Comparison of ENCODE assay signal across 1 cellular context in the genomic region with DNA sequence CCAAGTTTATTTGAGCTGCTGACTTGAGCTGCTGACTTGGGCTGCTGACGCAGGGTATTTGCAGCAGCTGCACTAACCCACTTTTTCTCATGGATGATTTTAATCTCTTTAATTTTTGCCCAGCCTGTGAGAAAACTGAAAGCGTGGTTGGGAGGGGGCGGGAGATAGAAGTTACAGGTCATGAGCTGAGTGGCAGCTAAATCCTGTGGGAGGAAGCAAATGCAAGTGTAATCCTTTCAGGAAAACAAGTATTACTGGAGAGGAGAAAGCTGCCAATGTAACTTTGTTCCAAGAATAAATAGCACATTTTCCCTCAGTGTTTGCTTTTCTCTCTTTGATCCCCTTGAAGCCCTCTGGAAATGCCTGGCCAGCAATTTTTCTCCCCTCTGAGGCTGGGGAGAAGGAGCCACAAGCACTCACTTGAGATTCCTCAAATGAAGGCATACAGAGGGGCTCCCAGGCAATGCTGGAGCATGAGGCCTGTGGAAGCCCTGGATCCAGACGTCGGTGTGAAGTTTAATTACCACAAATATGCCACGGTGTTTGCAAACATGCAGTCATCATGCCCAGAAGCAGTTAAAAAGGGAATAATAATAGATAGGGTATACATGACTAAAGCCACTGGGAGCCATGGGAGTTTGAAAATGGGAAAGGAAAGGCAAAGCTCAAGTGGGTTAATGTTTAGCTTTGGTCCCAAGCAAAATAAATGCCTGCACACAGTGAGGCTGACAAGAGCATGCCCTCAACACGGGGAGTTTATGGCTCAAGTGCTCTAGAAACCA.
TF ChIP-seq lines count a peak whose summit lies in the region.

No MANE protein-coding gene starts in this region.

TF ChIP-seq in HepG2, 621 proteins besides CTCF, POLR2A, EP300 and RAD21 (continued from another document and continues in another):
- TF ChIP-seq, protein P1, sequence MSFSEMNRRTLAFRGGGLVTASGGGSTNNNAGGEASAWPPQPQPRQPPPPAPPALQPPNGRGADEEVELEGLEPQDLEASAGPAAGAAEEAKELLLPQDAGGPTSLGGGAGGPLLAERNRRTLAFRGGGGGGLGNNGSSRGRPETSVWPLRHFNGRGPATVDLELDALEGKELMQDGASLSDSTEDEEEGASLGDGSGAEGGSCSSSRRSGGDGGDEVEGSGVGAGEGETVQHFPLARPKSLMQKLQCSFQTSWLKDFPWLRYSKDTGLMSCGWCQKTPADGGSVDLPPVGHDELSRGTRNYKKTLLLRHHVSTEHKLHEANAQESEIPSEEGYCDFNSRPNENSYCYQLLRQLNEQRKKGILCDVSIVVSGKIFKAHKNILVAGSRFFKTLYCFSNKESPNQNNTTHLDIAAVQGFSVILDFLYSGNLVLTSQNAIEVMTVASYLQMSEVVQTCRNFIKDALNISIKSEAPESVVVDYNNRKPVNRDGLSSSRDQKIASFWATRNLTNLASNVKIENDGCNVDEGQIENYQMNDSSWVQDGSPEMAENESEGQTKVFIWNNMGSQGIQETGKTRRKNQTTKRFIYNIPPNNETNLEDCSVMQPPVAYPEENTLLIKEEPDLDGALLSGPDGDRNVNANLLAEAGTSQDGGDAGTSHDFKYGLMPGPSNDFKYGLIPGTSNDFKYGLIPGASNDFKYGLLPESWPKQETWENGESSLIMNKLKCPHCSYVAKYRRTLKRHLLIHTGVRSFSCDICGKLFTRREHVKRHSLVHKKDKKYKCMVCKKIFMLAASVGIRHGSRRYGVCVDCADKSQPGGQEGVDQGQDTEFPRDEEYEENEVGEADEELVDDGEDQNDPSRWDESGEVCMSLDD (CRISPR knock-in tag; IDR thresholded peaks at IDR 0.05; ENCODE audit: borderline replicate concordance), result 0 out of 2 replicates have a peak, but pooled peaks have one; percentile 31
- TF ChIP-seq NKX3-1 (CRISPR knock-in tag; IDR thresholded peaks at IDR 0.05) (peak; percentile 50; the same call in 1 of the 2 replicates), ZNF761 (CRISPR knock-in tag; conservative IDR thresholded peaks at IDR 0.05) (peak; percentile 34; the same call in 1 of the 2 replicates), MTA1 (CRISPR knock-in tag; IDR thresholded peaks at IDR 0.05; ENCODE audit: borderline replicate concordance) (no peak), ZNF720 (CRISPR knock-in tag; IDR thresholded peaks at IDR 0.05) (no peak), SMYD3 (CRISPR knock-in tag; IDR thresholded peaks at IDR 0.05) (no peak), FOSL2 (CRISPR knock-in tag; IDR thresholded peaks at IDR 0.05) (peak; percentile 55), HMG20B (CRISPR knock-in tag; conservative IDR thresholded peaks at IDR 0.05) (no peak), ZFX (CRISPR knock-in tag; IDR thresholded peaks at IDR 0.05; ENCODE audit: low read depth) (peak; percentile 61), FOXP1 (IDR thresholded peaks at IDR 0.05) (no peak), FOXP1 (CRISPR knock-in tag; IDR thresholded peaks at IDR 0.05) (peak; percentile 58), KDM5A (IDR thresholded peaks at IDR 0.05; ENCODE audit: borderline replicate concordance, low read length) (peak; percentile 31; the same call in 1 of the 2 replicates), CCDC6 (CRISPR knock-in tag; IDR thresholded peaks at IDR 0.05) (peak; percentile 77), TBX3 (IDR thresholded peaks at IDR 0.05; ENCODE audit: borderline replicate concordance) (peak; percentile 46; the same call in 1 of the 2 replicates), MIXL1 (CRISPR knock-in tag; IDR thresholded peaks at IDR 0.05) (no peak), ZBTB7A (CRISPR knock-in tag; IDR thresholded peaks at IDR 0.05) (no peak), NFIC (IDR thresholded peaks at IDR 0.05; ENCODE audit: low read length) (peak; percentile 92), ZSCAN30 (CRISPR knock-in tag; IDR thresholded peaks at IDR 0.05) (no peak), ZNF224 (CRISPR knock-in tag; IDR thresholded peaks at IDR 0.05) (no peak), ZNF205 (CRISPR knock-in tag; IDR thresholded peaks at IDR 0.05) (no peak; the same call in 1 of the 2 replicates), KAT2B (IDR thresholded peaks at IDR 0.05; ENCODE audit: borderline replicate concordance, low read depth, low read length) (no peak)
- TF ChIP-seq, protein P2, sequence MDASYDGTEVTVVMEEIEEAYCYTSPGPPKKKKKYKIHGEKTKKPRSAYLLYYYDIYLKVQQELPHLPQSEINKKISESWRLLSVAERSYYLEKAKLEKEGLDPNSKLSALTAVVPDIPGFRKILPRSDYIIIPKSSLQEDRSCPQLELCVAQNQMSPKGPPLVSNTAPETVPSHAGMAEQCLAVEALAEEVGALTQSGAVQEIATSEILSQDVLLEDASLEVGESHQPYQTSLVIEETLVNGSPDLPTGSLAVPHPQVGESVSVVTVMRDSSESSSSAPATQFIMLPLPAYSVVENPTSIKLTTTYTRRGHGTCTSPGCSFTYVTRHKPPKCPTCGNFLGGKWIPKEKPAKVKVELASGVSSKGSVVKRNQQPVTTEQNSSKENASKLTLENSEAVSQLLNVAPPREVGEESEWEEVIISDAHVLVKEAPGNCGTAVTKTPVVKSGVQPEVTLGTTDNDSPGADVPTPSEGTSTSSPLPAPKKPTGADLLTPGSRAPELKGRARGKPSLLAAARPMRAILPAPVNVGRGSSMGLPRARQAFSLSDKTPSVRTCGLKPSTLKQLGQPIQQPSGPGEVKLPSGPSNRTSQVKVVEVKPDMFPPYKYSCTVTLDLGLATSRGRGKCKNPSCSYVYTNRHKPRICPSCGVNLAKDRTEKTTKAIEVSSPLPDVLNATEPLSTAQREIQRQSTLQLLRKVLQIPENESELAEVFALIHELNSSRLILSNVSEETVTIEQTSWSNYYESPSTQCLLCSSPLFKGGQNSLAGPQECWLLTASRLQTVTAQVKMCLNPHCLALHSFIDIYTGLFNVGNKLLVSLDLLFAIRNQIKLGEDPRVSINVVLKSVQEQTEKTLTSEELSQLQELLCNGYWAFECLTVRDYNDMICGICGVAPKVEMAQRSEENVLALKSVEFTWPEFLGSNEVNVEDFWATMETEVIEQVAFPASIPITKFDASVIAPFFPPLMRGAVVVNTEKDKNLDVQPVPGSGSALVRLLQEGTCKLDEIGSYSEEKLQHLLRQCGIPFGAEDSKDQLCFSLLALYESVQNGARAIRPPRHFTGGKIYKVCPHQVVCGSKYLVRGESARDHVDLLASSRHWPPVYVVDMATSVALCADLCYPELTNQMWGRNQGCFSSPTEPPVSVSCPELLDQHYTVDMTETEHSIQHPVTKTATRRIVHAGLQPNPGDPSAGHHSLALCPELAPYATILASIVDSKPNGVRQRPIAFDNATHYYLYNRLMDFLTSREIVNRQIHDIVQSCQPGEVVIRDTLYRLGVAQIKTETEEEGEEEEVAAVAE (CRISPR knock-in tag; IDR thresholded peaks at IDR 0.05; ENCODE audit: borderline replicate concordance), result no peak
- TF ChIP-seq, protein P3, sequence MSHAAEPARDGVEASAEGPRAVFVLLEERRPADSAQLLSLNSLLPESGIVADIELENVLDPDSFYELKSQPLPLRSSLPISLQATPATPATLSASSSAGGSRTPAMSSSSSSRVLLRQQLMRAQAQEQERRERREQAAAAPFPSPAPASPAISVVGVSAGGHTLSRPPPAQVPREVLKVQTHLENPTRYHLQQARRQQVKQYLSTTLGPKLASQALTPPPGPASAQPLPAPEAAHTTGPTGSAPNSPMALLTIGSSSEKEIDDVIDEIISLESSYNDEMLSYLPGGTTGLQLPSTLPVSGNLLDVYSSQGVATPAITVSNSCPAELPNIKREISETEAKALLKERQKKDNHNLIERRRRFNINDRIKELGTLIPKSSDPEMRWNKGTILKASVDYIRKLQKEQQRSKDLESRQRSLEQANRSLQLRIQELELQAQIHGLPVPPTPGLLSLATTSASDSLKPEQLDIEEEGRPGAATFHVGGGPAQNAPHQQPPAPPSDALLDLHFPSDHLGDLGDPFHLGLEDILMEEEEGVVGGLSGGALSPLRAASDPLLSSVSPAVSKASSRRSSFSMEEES (CRISPR knock-in tag; IDR thresholded peaks at IDR 0.05), result peak; percentile 88
- TF ChIP-seq, protein P4, sequence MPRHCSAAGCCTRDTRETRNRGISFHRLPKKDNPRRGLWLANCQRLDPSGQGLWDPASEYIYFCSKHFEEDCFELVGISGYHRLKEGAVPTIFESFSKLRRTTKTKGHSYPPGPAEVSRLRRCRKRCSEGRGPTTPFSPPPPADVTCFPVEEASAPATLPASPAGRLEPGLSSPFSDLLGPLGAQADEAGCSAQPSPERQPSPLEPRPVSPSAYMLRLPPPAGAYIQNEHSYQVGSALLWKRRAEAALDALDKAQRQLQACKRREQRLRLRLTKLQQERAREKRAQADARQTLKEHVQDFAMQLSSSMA (CRISPR knock-in tag; IDR thresholded peaks at IDR 0.05), result peak; percentile 14
- TF ChIP-seq, protein P5, sequence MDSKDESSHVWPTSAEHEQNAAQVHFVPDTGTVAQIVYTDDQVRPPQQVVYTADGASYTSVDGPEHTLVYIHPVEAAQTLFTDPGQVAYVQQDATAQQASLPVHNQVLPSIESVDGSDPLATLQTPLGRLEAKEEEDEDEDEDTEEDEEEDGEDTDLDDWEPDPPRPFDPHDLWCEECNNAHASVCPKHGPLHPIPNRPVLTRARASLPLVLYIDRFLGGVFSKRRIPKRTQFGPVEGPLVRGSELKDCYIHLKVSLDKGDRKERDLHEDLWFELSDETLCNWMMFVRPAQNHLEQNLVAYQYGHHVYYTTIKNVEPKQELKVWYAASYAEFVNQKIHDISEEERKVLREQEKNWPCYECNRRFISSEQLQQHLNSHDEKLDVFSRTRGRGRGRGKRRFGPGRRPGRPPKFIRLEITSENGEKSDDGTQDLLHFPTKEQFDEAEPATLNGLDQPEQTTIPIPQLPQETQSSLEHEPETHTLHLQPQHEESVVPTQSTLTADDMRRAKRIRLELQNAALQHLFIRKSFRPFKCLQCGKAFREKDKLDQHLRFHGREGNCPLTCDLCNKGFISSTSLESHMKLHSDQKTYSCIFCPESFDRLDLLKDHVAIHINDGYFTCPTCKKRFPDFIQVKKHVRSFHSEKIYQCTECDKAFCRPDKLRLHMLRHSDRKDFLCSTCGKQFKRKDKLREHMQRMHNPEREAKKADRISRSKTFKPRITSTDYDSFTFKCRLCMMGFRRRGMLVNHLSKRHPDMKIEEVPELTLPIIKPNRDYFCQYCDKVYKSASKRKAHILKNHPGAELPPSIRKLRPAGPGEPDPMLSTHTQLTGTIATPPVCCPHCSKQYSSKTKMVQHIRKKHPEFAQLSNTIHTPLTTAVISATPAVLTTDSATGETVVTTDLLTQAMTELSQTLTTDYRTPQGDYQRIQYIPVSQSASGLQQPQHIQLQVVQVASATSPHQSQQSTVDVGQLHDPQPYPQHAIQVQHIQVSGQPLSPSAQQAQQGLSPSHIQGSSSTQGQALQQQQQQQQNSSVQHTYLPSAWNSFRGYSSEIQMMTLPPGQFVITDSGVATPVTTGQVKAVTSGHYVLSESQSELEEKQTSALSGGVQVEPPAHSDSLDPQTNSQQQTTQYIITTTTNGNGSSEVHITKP (CRISPR knock-in tag; IDR thresholded peaks at IDR 0.05; ENCODE audit: low read depth), result no peak
- TF ChIP-seq, protein P6, sequence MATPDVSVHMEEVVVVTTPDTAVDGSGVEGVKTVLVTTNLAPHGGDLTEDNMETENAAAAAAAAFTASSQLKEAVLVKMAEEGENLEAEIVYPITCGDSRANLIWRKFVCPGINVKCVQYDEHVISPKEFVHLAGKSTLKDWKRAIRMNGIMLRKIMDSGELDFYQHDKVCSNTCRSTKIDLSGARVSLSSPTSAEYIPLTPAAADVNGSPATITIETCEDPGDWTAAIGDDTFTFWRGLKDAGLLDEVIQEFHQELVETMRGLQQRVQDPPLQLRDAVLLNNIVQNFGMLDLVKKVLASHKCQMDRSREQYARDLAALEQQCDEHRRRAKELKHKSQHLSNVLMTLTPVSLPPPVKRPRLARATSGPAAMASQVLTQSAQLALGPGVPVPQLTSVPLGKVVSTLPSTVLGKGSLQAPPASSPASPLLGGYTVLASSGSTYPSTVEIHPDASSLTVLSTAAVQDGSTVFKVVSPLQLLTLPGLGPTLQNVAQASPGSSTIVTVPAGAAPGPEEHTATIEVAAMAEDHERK (CRISPR knock-in tag; IDR thresholded peaks at IDR 0.05; ENCODE audit: low read depth), result no peak
- TF ChIP-seq, protein P7, sequence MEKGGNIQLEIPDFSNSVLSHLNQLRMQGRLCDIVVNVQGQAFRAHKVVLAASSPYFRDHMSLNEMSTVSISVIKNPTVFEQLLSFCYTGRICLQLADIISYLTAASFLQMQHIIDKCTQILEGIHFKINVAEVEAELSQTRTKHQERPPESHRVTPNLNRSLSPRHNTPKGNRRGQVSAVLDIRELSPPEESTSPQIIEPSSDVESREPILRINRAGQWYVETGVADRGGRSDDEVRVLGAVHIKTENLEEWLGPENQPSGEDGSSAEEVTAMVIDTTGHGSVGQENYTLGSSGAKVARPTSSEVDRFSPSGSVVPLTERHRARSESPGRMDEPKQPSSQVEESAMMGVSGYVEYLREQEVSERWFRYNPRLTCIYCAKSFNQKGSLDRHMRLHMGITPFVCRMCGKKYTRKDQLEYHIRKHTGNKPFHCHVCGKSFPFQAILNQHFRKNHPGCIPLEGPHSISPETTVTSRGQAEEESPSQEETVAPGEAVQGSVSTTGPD (CRISPR knock-in tag; IDR thresholded peaks at IDR 0.05), result peak; percentile 15; the same call in 1 of the 2 replicates
- TF ChIP-seq, protein P8, sequence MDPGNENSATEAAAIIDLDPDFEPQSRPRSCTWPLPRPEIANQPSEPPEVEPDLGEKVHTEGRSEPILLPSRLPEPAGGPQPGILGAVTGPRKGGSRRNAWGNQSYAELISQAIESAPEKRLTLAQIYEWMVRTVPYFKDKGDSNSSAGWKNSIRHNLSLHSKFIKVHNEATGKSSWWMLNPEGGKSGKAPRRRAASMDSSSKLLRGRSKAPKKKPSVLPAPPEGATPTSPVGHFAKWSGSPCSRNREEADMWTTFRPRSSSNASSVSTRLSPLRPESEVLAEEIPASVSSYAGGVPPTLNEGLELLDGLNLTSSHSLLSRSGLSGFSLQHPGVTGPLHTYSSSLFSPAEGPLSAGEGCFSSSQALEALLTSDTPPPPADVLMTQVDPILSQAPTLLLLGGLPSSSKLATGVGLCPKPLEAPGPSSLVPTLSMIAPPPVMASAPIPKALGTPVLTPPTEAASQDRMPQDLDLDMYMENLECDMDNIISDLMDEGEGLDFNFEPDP (CRISPR knock-in tag; conservative IDR thresholded peaks at IDR 0.05), result no peak
- TF ChIP-seq, protein P9, sequence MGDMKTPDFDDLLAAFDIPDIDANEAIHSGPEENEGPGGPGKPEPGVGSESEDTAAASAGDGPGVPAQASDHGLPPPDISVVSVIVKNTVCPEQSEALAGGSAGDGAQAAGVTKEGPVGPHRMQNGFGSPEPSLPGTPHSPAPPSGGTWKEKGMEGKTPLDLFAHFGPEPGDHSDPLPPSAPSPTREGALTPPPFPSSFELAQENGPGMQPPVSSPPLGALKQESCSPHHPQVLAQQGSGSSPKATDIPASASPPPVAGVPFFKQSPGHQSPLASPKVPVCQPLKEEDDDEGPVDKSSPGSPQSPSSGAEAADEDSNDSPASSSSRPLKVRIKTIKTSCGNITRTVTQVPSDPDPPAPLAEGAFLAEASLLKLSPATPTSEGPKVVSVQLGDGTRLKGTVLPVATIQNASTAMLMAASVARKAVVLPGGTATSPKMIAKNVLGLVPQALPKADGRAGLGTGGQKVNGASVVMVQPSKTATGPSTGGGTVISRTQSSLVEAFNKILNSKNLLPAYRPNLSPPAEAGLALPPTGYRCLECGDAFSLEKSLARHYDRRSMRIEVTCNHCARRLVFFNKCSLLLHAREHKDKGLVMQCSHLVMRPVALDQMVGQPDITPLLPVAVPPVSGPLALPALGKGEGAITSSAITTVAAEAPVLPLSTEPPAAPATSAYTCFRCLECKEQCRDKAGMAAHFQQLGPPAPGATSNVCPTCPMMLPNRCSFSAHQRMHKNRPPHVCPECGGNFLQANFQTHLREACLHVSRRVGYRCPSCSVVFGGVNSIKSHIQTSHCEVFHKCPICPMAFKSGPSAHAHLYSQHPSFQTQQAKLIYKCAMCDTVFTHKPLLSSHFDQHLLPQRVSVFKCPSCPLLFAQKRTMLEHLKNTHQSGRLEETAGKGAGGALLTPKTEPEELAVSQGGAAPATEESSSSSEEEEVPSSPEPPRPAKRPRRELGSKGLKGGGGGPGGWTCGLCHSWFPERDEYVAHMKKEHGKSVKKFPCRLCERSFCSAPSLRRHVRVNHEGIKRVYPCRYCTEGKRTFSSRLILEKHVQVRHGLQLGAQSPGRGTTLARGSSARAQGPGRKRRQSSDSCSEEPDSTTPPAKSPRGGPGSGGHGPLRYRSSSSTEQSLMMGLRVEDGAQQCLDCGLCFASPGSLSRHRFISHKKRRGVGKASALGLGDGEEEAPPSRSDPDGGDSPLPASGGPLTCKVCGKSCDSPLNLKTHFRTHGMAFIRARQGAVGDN (CRISPR knock-in tag; IDR thresholded peaks at IDR 0.05), result peak; percentile 29; the same call in 1 of the 2 replicates
